Comparison of ENCODE assay signal across 7 cellular contexts in the genomic region with DNA sequence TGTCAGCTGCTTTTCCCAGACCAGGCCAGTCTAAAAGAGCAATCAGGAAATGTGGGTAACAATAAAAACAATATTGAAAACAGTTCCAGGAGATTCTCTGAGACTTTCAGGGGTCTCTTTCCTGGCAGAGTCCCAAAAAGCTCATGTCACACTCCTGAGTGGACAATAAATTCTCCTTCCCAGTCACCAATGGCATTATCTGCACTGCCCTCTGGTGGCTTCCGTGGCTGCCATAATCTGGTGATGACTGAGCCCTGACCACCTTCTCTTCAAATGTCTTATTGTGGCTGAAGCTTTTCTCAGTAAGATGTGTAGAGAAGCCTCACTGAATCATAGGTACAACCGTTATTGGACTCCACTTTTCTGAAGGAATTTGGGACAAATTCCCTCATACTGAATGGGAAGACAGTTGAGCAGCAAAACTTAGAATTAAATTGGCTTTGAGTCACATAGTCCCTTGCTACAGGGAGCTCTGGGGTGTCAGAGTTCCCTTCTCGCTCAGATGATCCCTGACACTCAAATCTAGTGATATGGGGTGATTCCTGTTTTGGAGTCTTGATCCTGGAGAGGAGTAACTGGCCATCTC. TPM values are rescaled to one million over a fixed set of nuclear protein-coding genes. Genes with fewer than 3 reads are reported as not detected.
DNase-seq lines count a peak whose midpoint lies in the region; TF ChIP-seq lines count a peak whose summit lies in the region.

No MANE protein-coding gene starts in this region.

- peak; percentile 71 for TF ChIP-seq CTCF in GM12865 (IDR thresholded peaks at IDR 0.05; ENCODE audit: insufficient read depth, low read depth, low read length, missing control alignments)

- DNase-seq in GM12865 (ENCODE audit: low read depth) (peak; percentile 63), H4 (ENCODE audit: low spot score) (peak; percentile 10), NCI-H345 treated with DMSO at 0.1 percent for 48 hours (lab: John Stamatoyannopoulos, UW; ENCODE audit: unreplicated experiment) (peak; percentile 69), iris pigment epithelial cell (ENCODE audit: low read depth) (peak; percentile 18), NCI-H1436 (lab: John Stamatoyannopoulos, UW) (no peak)
- peak; percentile 15 for DNase-seq in activated naive CD4-positive, alpha-beta T cell treated with anti-CD3 and anti-CD28 coated beads, Interleukin-2, amount 50 U/mL, for 16 hours
- peak; percentile 9 for DNase-seq in stimulated activated CD8-positive, alpha-beta memory T cell treated with anti-CD3 and anti-CD28 coated beads, Interleukin-15, amount 100 ng/mL, for 1 hour (ENCODE audit: low read depth)

- H3K4me3 ChIP-seq in GM12865 (ENCODE audit: low read depth, low read length) = no peak overlapping the region

RNA-seq across cellular contexts. Expression of gene ASAH2, which starts 24.4 kb away (rescaled TPM):
- total RNA-seq in H4 (2014; rRNA removed; shearing (Covaris generic)) = 0.31 and 3.8 TPM in 2 replicates
